In the genomic region with DNA sequence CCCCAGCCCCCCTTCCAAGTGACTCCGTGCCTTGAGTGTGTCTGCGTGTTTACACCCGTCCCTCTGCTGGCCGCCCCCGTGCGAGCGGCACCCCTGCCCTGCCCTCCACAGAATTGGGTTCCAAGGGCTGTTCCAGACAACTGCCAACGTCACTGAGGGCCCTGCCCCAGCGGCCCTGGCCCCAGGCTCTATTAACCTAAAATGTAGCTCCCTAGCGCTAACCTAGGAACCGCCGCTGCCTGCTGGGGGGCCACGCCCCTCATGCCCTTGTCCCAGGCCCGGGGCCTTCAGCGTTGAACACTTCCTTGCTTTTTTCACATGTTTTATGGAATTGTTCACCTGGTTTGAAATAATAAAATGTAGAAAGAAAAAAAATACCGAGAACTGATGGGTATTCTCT, we compare ENCODE assay signal across 11 cellular contexts. TPM values are rescaled to one million over a fixed set of nuclear protein-coding genes. Genes with fewer than 3 reads are reported as not detected.
DNase-seq lines count a peak whose midpoint lies in the region; ATAC-seq, FAIRE-seq and TF ChIP-seq lines count a peak whose summit lies in the region.
"Had no signal": no experiment of that assay in that cellular context is flagged by ENCODE, and none has a peak within 500 bp of the region (broad histone marks: within the 10 kb centered on the region; RNA-seq: fewer than 3 reads in every experiment).

No MANE protein-coding gene starts in this region.

- peak in 1 of 2 donors; percentile 15 for DNase-seq in heart right ventricle
- DNase-seq in Right ventricle myocardium superior: no peak
- no peak for DNase-seq in coronary artery (ENCODE audit: low spot score)
- DNase-seq in osteoblast (ENCODE audit: insufficient read length, low spot score, missing footprints): peak; percentile 83
- DNase-seq in type B pancreatic cell (ENCODE audit: extremely low spot score, unreplicated experiment): no peak
- no peak for DNase-seq in GM12892 (ENCODE audit: insufficient read length)
- no peak for DNase-seq in NK-92 treated with Interleukin-12 subunit alpha and Interleukin-12 subunit beta, amount 100 ng/mL, for 24 hours (lab: John Stamatoyannopoulos, UW)
- DNase-seq in HPDE6-E6E7 (ENCODE audit: extremely low spot score): no peak
- DNase-seq: NCI-H2171 had no signal

- TF ChIP-seq CTCF in heart right ventricle (IDR thresholded peaks at IDR 0.05) (no peak), coronary artery (IDR thresholded peaks at IDR 0.05) (no peak), osteoblast (IDR thresholded peaks at IDR 0.05; ENCODE audit: extremely low read depth, low read depth, low read length) (no peak), type B pancreatic cell (conservative IDR thresholded peaks at IDR 0.05) (peak; percentile 42)

- H3K27me3 ChIP-seq in heart right ventricle (no peaks in the 10 kb centered on the region), osteoblast (ENCODE audit: insufficient read depth, low read length) (no peaks in the 10 kb centered on the region)

- peak overlapping the region; percentile 94 to 100 (median 99) for H3K27ac ChIP-seq in heart right ventricle
- peak overlapping the region; percentile 96 to 98 for H3K27ac ChIP-seq in coronary artery
- no peak overlapping the region for H3K27ac ChIP-seq in osteoblast (ENCODE audit: low read depth, low read length)
- H3K27ac ChIP-seq: KMS-11 had no signal

- H3K4me1 ChIP-seq in heart right ventricle (peaks cover 35 to 82% (median 53%) of the 10 kb centered on the region in 9 donors), osteoblast (ENCODE audit: insufficient read depth, low read length) (peaks cover 24% of the 10 kb centered on the region)

- no peak overlapping the region for H3K4me2 ChIP-seq in osteoblast (ENCODE audit: insufficient read depth, low read length)
- H3K4me2 ChIP-seq: KMS-11 had no signal

- H3K9me3 ChIP-seq in heart right ventricle (peaks cover 0 to 7% (median 0%) of the 10 kb centered on the region in 11 donors), osteoblast (ENCODE audit: low read depth, low read length) (no peaks in the 10 kb centered on the region)

- intact Hi-C loops in heart right ventricle (cut with DNase I): loop anchor here in 1 of 10 donors (5.0 kb wide), 1 partner anchor 63 kb away; a partner anchor contains a TSS
- intact Hi-C loops in Right ventricle myocardium superior (cut with DNase I): no loop called here

- FAIRE-seq in GM12892 (lab: Jason Lieb, UNC): no peak

- no peak for ATAC-seq in heart right ventricle
- no peak for ATAC-seq in Right ventricle myocardium superior (ENCODE audit: poor library complexity)

- peaks cover 4% of the 10 kb centered on the region for H3K36me3 Mint-ChIP-seq in type B pancreatic cell

- H3K4me1 Mint-ChIP-seq in type B pancreatic cell (ENCODE audit: unreplicated experiment): peaks cover 16% of the 10 kb centered on the region

- H2AFZ ChIP-seq in osteoblast (ENCODE audit: low read length): no peak overlapping the region

- peaks cover 29% of the 10 kb centered on the region for H4K20me1 ChIP-seq in osteoblast (ENCODE audit: insufficient read depth, low read length)

- H3K4me3 Mint-ChIP-seq in type B pancreatic cell: peak overlapping the region; percentile 49

- H3K27me3 Mint-ChIP-seq in type B pancreatic cell: no peaks in the 10 kb centered on the region

- H3K4me3 ChIP-seq in heart right ventricle (no peak overlapping the region), coronary artery (no peak overlapping the region), osteoblast (ENCODE audit: insufficient read depth, low read length) (no peak overlapping the region)

- no peak for TF ChIP-seq POLR2A in GM12892 (IDR thresholded peaks at IDR 0.05; ENCODE audit: low read depth, low read length)

- H3K79me2 ChIP-seq in osteoblast (ENCODE audit: insufficient read depth, low read length): peaks cover 38% of the 10 kb centered on the region

- H3K36me3 ChIP-seq in heart right ventricle (peaks cover 6 to 58% (median 33%) of the 10 kb centered on the region in 9 donors), osteoblast (ENCODE audit: insufficient read depth, low read length) (peaks cover 51% of the 10 kb centered on the region)

- peak overlapping the region; percentile 90 for H3K27ac Mint-ChIP-seq in type B pancreatic cell

- WGBS in heart right ventricle, 2 donors: 80 to 82% methylated on average over 16 of the region's 16 CpGs

- H3K9me3 Mint-ChIP-seq in type B pancreatic cell: no peaks in the 10 kb centered on the region
- H3K9me3 Mint-ChIP-seq: activated naive CD4-positive, alpha-beta T cell treated with anti-CD3 and anti-CD28 coated beads, Interleukin-2, amount 10 ng/mL, durations not matched to agents 7 days and 5 days had no signal

RNA-seq across cellular contexts. Expression of a gene that starts 10.0 kb away (rescaled TPM):
- total RNA-seq in heart right ventricle (10 to 100 TPM; 14.9 to 28.8 (median 21.9) TPM), Right ventricle myocardium superior (19.9 TPM), osteoblast (5.9 and 10.1 TPM in 2 replicates), type B pancreatic cell (ENCODE audit: low replicate concordance) (18.4 and 34.8 TPM in 2 replicates)
- 10 to 100 TPM; 21.2 to 46.7 TPM for polyA plus RNA-seq in heart right ventricle
- polyA plus RNA-seq in GM12892 (2012; ENCODE audit: missing spikeins): 0.30 TPM

RNA-seq across cellular contexts. Expression of a gene that starts 19.9 kb away (rescaled TPM):
- total RNA-seq in heart right ventricle (10 to 100 TPM; 13.2 to 45.2 (median 33.2) TPM), Right ventricle myocardium superior (29.6 TPM), osteoblast (not detected in 2 replicates), type B pancreatic cell (ENCODE audit: low replicate concordance) (not detected in 2 replicates)
- polyA plus RNA-seq in heart right ventricle: 10 to 100 TPM in 1 of 2 donors, 1 to 10 TPM in 1; 1.9 to 26.3 TPM
- polyA plus RNA-seq in GM12892 (2012; ENCODE audit: missing spikeins): 0.25 TPM

RNA-seq across cellular contexts. Expression of a gene that starts 23.0 kb away (rescaled TPM):
- total RNA-seq in heart right ventricle (100 to 1,000 TPM; 112 to 270 (median 146) TPM), Right ventricle myocardium superior (126 TPM), osteoblast (223 and 248 TPM in 2 replicates), type B pancreatic cell (ENCODE audit: low replicate concordance) (140 and 145 TPM in 2 replicates)
- polyA plus RNA-seq in heart right ventricle: 100 to 1,000 TPM; 107 to 171 TPM
- 116 TPM for polyA plus RNA-seq in GM12892 (2012; ENCODE audit: missing spikeins)

RNA-seq across cellular contexts. Expression of a gene that starts 33.2 kb away (rescaled TPM):
- total RNA-seq in heart right ventricle (10 to 100 TPM; 45.3 to 96.2 (median 54.1) TPM), Right ventricle myocardium superior (70.1 TPM), osteoblast (60.4 and 65.1 TPM in 2 replicates), type B pancreatic cell (ENCODE audit: low replicate concordance) (60.9 and 80.5 TPM in 2 replicates)
- 100 to 1,000 TPM in 1 of 2 donors, 10 to 100 TPM in 1; 88.1 to 123 TPM for polyA plus RNA-seq in heart right ventricle
- polyA plus RNA-seq in GM12892 (2012; ENCODE audit: missing spikeins): 40.2 TPM

RNA-seq across cellular contexts. Expression of a gene that starts 40.2 kb away (rescaled TPM):
- total RNA-seq in heart right ventricle (1 to 10 TPM in 8 of 10 donors, under 1 TPM in 2; 0.80 to 3.0 (median 1.9) TPM), Right ventricle myocardium superior (1.2 TPM), osteoblast (1.8 and 4.1 TPM in 2 replicates), type B pancreatic cell (ENCODE audit: low replicate concordance) (2.9 and 4.0 TPM in 2 replicates)
- 1 to 10 TPM; 2.0 to 2.8 TPM for polyA plus RNA-seq in heart right ventricle
- 1.2 TPM for polyA plus RNA-seq in GM12892 (2012; ENCODE audit: missing spikeins)

Comparison
In these comparisons a context has a peak if more than half of its experiments do, and no peak if none do; other contexts are left out.
1. RNA of a gene that starts 19.9 kb away (total RNA-seq): 13.2 to 45.2 TPM in heart right ventricle and 29.6 TPM in Right ventricle myocardium superior (single experiment); not detected in type B pancreatic cell and not detected in osteoblast; every median in the first group is over 10 times any median in the second.